ENCODE assay signal across 15 cellular contexts in the genomic region with DNA sequence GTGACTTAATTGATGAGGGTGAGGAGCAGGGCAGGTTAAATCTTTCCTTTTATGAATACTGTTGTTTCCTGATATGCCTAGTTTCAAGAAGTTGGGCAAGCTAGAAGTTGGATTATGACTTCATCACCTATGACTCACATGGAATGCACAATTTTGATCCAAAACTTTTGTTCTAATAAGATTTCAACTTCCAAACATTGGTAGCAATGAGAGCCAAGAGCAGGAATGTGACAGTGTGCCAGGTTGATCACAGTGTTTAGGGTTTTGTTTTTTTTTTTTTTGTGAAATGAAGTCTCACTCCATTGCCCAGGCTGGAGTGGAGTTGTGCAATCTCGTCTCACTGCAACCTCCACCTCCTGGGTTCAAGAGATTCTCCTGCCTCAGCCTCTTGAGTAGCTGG.
A peak's percentile ranks its signal among the peaks of the same experiment; 100 is the strongest.
DNase-seq lines count a peak whose midpoint lies in the region; ATAC-seq and TF ChIP-seq lines count a peak whose summit lies in the region.
"Had no signal": no experiment of that assay in that cellular context is flagged by ENCODE, and none has a peak within 500 bp of the region (broad histone marks: within the 10 kb centered on the region; RNA-seq: fewer than 3 reads in every experiment).

No MANE protein-coding gene starts in this region.

- ATAC-seq in thoracic aorta (ENCODE audit: insufficient number of reproducible peaks, low FRiP score, low read depth), result peak; percentile 97
- no peak for ATAC-seq in stimulated activated naive B cell treated with anti-CD40 and anti-IgM and Interleukin-4, amounts not matched to agents 10 μg/mL and 1 μg/mL and 100 μg/mL, for 72 hours (replicated peaks)
- ATAC-seq: activated CD8-positive, alpha-beta T cell treated with anti-CD3 and anti-CD28 coated beads, Interleukin-2, amount 10 ng/mL, durations not matched to agents 7 days and 5 days had no signal

- peak; percentile 30 for DNase-seq in H4 (ENCODE audit: low spot score)
- peak; percentile 25 for DNase-seq in amniotic stem cell (lab: John Stamatoyannopoulos, UW)
- peak; percentile 85 for DNase-seq in glomerular endothelial cell (ENCODE audit: extremely low read depth, low read depth, low spot score)
- peak; percentile 53 for DNase-seq in thoracic aorta (ENCODE audit: low spot score)
- DNase-seq in stimulated activated naive B cell treated with anti-CD40 and anti-IgM and Interleukin-4, amounts not matched to agents 10 μg/mL and 1 μg/mL and 100 μg/mL, for 72 hours, result no peak
- no peak for DNase-seq in NCI-H345 treated with DMSO at 0.1 percent for 48 hours (lab: John Stamatoyannopoulos, UW; ENCODE audit: unreplicated experiment)
- DNase-seq in putamen (ENCODE audit: low spot score), result no peak
- no peak for DNase-seq in neural progenitor cell (ENCODE audit: low spot score)
- DNase-seq: activated CD8-positive, alpha-beta T cell treated with anti-CD3 and anti-CD28 coated beads, Interleukin-2, amount 10 ng/mL, durations not matched to agents 7 days and 5 days; activated naive CD8-positive, alpha-beta T cell treated with anti-CD3 and anti-CD28 coated beads, Interleukin-2, amount 10 ng/mL, durations not matched to agents 7 days and 5 days; DMS53; NCI-H82; upper lobe of left lung had no signal

- no peaks in the 10 kb centered on the region for H3K36me3 Mint-ChIP-seq in stimulated activated naive B cell treated with anti-CD40 and anti-IgM and Interleukin-4, amounts not matched to agents 10 μg/mL and 1 μg/mL and 100 μg/mL, for 72 hours
- H3K36me3 Mint-ChIP-seq in neural progenitor cell, result no peaks in the 10 kb centered on the region
- H3K36me3 Mint-ChIP-seq: activated naive CD8-positive, alpha-beta T cell treated with anti-CD3 and anti-CD28 coated beads, Interleukin-2, amount 10 ng/mL, durations not matched to agents 7 days and 5 days had no signal

- H3K79me2 ChIP-seq in neural progenitor cell (ENCODE audit: low read depth), result no peaks in the 10 kb centered on the region
- H3K79me2 ChIP-seq: parathyroid adenoma had no signal

- H3K9me3 ChIP-seq in thoracic aorta, result no peaks in the 10 kb centered on the region
- H3K9me3 ChIP-seq in neural progenitor cell (ENCODE audit: low read depth), result no peaks in the 10 kb centered on the region
- H3K9me3 ChIP-seq: upper lobe of left lung had no signal

- peak overlapping the region in 1 of 2 donors; percentile 64 for H3K27ac ChIP-seq in thoracic aorta
- H3K27ac ChIP-seq in neural progenitor cell, result no peak overlapping the region
- H3K27ac ChIP-seq: parathyroid adenoma had no signal

- peaks cover 0 to 4% of the 10 kb centered on the region in 2 donors for H3K9me3 Mint-ChIP-seq in stimulated activated naive B cell treated with anti-CD40 and anti-IgM and Interleukin-4, amounts not matched to agents 10 μg/mL and 1 μg/mL and 100 μg/mL, for 72 hours
- peaks cover 9% of the 10 kb centered on the region for H3K9me3 Mint-ChIP-seq in neural progenitor cell
- H3K9me3 Mint-ChIP-seq: activated naive CD8-positive, alpha-beta T cell treated with anti-CD3 and anti-CD28 coated beads, Interleukin-2, amount 10 ng/mL, durations not matched to agents 7 days and 5 days; T-helper 1 cell treated with Interleukin-12 subunit alpha and Interleukin-12 subunit beta and Interleukin-4 antibody, amounts not matched to agents 30 μg/mL and 1 μg/mL, for 36 hours had no signal

- H3K4me2 ChIP-seq in neural progenitor cell, result no peak overlapping the region

- H3K4me1 ChIP-seq in thoracic aorta (ENCODE audit: control insufficient read depth in 1 of 2, low read depth in 2 of 2) (peaks cover 5 to 21% of the 10 kb centered on the region in 2 donors), neural progenitor cell (no peaks in the 10 kb centered on the region)
- H3K4me1 ChIP-seq: parathyroid adenoma had no signal

- no peaks in the 10 kb centered on the region for H3K27me3 ChIP-seq in thoracic aorta (replicated peaks; ENCODE audit: insufficient read depth)
- no peaks in the 10 kb centered on the region for H3K27me3 ChIP-seq in neural progenitor cell
- H3K27me3 ChIP-seq: upper lobe of left lung had no signal

- peaks cover 22 to 34% of the 10 kb centered on the region in 2 donors for H3K27me3 Mint-ChIP-seq in stimulated activated naive B cell treated with anti-CD40 and anti-IgM and Interleukin-4, amounts not matched to agents 10 μg/mL and 1 μg/mL and 100 μg/mL, for 72 hours
- H3K27me3 Mint-ChIP-seq in neural progenitor cell (ENCODE audit: insufficient read depth, low read depth), result peaks cover 3% of the 10 kb centered on the region

- no peak overlapping the region for H3K9ac ChIP-seq in neural progenitor cell
- H3K9ac ChIP-seq: parathyroid adenoma had no signal

- no peak overlapping the region for H3K27ac Mint-ChIP-seq in stimulated activated naive B cell treated with anti-CD40 and anti-IgM and Interleukin-4, amounts not matched to agents 10 μg/mL and 1 μg/mL and 100 μg/mL, for 72 hours
- H3K27ac Mint-ChIP-seq in neural progenitor cell, result no peak overlapping the region
- H3K27ac Mint-ChIP-seq: activated CD8-positive, alpha-beta T cell treated with anti-CD3 and anti-CD28 coated beads, Interleukin-2, amount 10 ng/mL, durations not matched to agents 7 days and 5 days; activated naive CD8-positive, alpha-beta T cell treated with anti-CD3 and anti-CD28 coated beads, Interleukin-2, amount 10 ng/mL, durations not matched to agents 7 days and 5 days; T-helper 1 cell treated with Interleukin-12 subunit alpha and Interleukin-12 subunit beta and Interleukin-4 antibody, amounts not matched to agents 30 μg/mL and 1 μg/mL, for 36 hours had no signal

- no peaks in the 10 kb centered on the region for H4K20me1 ChIP-seq in neural progenitor cell (ENCODE audit: low read depth)

- no peaks in the 10 kb centered on the region for H3K36me3 ChIP-seq in thoracic aorta
- H3K36me3 ChIP-seq in neural progenitor cell, result no peaks in the 10 kb centered on the region
- H3K36me3 ChIP-seq: upper lobe of left lung had no signal

- H3F3A ChIP-seq in neural progenitor cell (ENCODE audit: low read depth), result no peaks in the 10 kb centered on the region

- H3K4me3 Mint-ChIP-seq in stimulated activated naive B cell treated with anti-CD40 and anti-IgM and Interleukin-4, amounts not matched to agents 10 μg/mL and 1 μg/mL and 100 μg/mL, for 72 hours, result no peak overlapping the region
- no peak overlapping the region for H3K4me3 Mint-ChIP-seq in neural progenitor cell
- H3K4me3 Mint-ChIP-seq: activated CD8-positive, alpha-beta T cell treated with anti-CD3 and anti-CD28 coated beads, Interleukin-2, amount 10 ng/mL, durations not matched to agents 7 days and 5 days; activated naive CD8-positive, alpha-beta T cell treated with anti-CD3 and anti-CD28 coated beads, Interleukin-2, amount 10 ng/mL, durations not matched to agents 7 days and 5 days; T-helper 1 cell treated with Interleukin-12 subunit alpha and Interleukin-12 subunit beta and Interleukin-4 antibody, amounts not matched to agents 30 μg/mL and 1 μg/mL, for 36 hours had no signal

- no peak for TF ChIP-seq CTCF in thoracic aorta (IDR thresholded peaks at IDR 0.05)
- no peak for TF ChIP-seq CTCF in neural progenitor cell (IDR thresholded peaks at IDR 0.05)

- H2AFZ ChIP-seq in neural progenitor cell (replicated peaks), result no peak overlapping the region
- H2AFZ ChIP-seq: parathyroid adenoma had no signal

- no peaks in the 10 kb centered on the region for H3K4me1 Mint-ChIP-seq in stimulated activated naive B cell treated with anti-CD40 and anti-IgM and Interleukin-4, amounts not matched to agents 10 μg/mL and 1 μg/mL and 100 μg/mL, for 72 hours
- H3K4me1 Mint-ChIP-seq in neural progenitor cell, result no peaks in the 10 kb centered on the region

- H3K4me3 ChIP-seq in thoracic aorta (no peak overlapping the region), neural progenitor cell (no peak overlapping the region)
- H3K4me3 ChIP-seq: upper lobe of left lung had no signal

Comparison
In these comparisons a context has a peak if more than half of its experiments do, and no peak if none do; other contexts are left out.
1. DNase-seq: peak in H4 (single experiment), amniotic stem cell (single experiment), glomerular endothelial cell (single experiment) and thoracic aorta (single experiment); none in stimulated activated naive B cell treated with anti-CD40 and anti-IgM and Interleukin-4, amounts not matched to agents 10 μg/mL and 1 μg/mL and 100 μg/mL, for 72 hours (single experiment), NCI-H345 treated with DMSO at 0.1 percent for 48 hours (single experiment), putamen (single experiment) and neural progenitor cell (single experiment).